In the genomic region with DNA sequence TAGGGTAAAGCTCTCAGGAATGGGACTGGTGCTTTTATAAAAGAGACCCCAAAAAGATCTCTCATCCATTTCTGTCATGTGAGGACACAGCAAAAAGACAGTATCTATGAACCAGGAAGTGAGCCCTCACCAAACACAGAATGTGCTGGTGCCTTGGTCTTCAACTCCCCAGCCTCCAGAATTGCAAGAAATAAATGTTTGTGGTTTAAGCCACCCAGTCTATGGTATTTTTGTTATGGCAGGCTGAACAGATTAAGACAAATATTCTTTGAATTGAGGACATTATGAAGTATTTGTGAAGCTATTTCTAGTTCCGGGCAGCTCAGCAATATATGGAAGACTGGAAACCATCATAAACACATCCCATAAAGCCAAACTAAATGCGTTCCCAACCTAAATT, we compare ENCODE assay signal across 13 cellular contexts.
A peak's percentile ranks its signal among the peaks of the same experiment; 100 is the strongest.
DNase-seq lines count a peak whose midpoint lies in the region; ATAC-seq and TF ChIP-seq lines count a peak whose summit lies in the region.
"Had no signal": no experiment of that assay in that cellular context is flagged by ENCODE, and none has a peak within 500 bp of the region (broad histone marks: within the 10 kb centered on the region; RNA-seq: fewer than 3 reads in every experiment).

No MANE protein-coding gene starts in this region.

- no peak overlapping the region for H3K4me3 Mint-ChIP-seq in endodermal cell
- H3K4me3 Mint-ChIP-seq: CD8-positive, alpha-beta memory T cell had no signal

- H3K36me3 Mint-ChIP-seq in endodermal cell (ENCODE audit: low read depth): peaks cover 15% of the 10 kb centered on the region
- peaks cover 0 to 4% of the 10 kb centered on the region in 2 donors for H3K36me3 Mint-ChIP-seq in activated naive CD4-positive, alpha-beta T cell treated with anti-CD3 and anti-CD28 coated beads, Interleukin-2, amount 50 U/mL, for 72 hours
- H3K36me3 Mint-ChIP-seq: CD8-positive, alpha-beta memory T cell had no signal

- peak overlapping the region; percentile 56 for H3K27ac Mint-ChIP-seq in endodermal cell
- no peak overlapping the region for H3K27ac Mint-ChIP-seq in activated naive CD4-positive, alpha-beta T cell treated with anti-CD3 and anti-CD28 coated beads, Interleukin-2, amount 50 U/mL, for 72 hours
- H3K27ac Mint-ChIP-seq: CD8-positive, alpha-beta memory T cell had no signal

- H3K4me1 Mint-ChIP-seq in endodermal cell: peaks cover 59% of the 10 kb centered on the region
- H3K4me1 Mint-ChIP-seq: CD8-positive, alpha-beta memory T cell had no signal

- no peak overlapping the region for H3K4me3 ChIP-seq in left ventricle myocardium inferior
- H3K4me3 ChIP-seq in right atrium auricular region: no peak overlapping the region
- peak overlapping the region; percentile 48 for H3K4me3 ChIP-seq in endodermal cell (ENCODE audit: low read length)
- no peak overlapping the region for H3K4me3 ChIP-seq in muscle layer of colon (ENCODE audit: low read depth in 1 of 2, low read length in 2 of 2)
- no peak overlapping the region for H3K4me3 ChIP-seq in tibial nerve

- no peaks in the 10 kb centered on the region for H3K36me3 ChIP-seq in left ventricle myocardium inferior
- H3K36me3 ChIP-seq in right atrium auricular region: no peaks in the 10 kb centered on the region
- H3K36me3 ChIP-seq in endodermal cell (ENCODE audit: control insufficient read depth, insufficient read depth, low read length): peaks cover 19% of the 10 kb centered on the region
- no peaks in the 10 kb centered on the region for H3K36me3 ChIP-seq in muscle layer of colon (ENCODE audit: insufficient read depth, low read length)
- no peaks in the 10 kb centered on the region for H3K36me3 ChIP-seq in tibial nerve

- no peak for TF ChIP-seq POLR2A in tibial nerve (IDR thresholded peaks at IDR 0.05)

- 75 to 91% methylated on average over 1 to 2 of the region's 2 CpGs for WGBS in endodermal cell (ENCODE audit: insufficient coverage in 1 of 2, insufficient read length in 1 of 2), 2 experiments
- 40 to 43% methylated on average over 2 of the region's 2 CpGs for WGBS in tibial nerve, 2 donors

- no peak for DNase-seq in left ventricle myocardium inferior
- no peak for DNase-seq in right atrium auricular region (ENCODE audit: low spot score)
- peak; percentile 27 for DNase-seq in endodermal cell
- DNase-seq in tibial nerve (ENCODE audit: low spot score in 2 of 2): no peak
- DNase-seq in activated CD8-positive, alpha-beta memory T cell treated with anti-CD3 and anti-CD28 coated beads, Interleukin-2, amount 50 U/mL, for 4 hours: no peak
- DNase-seq in cerebellar cortex (ENCODE audit: low spot score): no peak
- DNase-seq in activated naive CD4-positive, alpha-beta T cell treated with anti-CD3 and anti-CD28 coated beads, Interleukin-2, amount 50 U/mL, for 72 hours (ENCODE audit: low spot score in 2 of 2): no peak
- DNase-seq: Caco-2; CD8-positive, alpha-beta memory T cell; DMS53; GF-D8 had no signal

- H3K27me3 Mint-ChIP-seq in endodermal cell (ENCODE audit: insufficient read depth): no peaks in the 10 kb centered on the region
- H3K27me3 Mint-ChIP-seq: CD8-positive, alpha-beta memory T cell had no signal

- no peak for TF ChIP-seq EP300 in tibial nerve (IDR thresholded peaks at IDR 0.05)

- H3K27ac ChIP-seq in left ventricle myocardium inferior (replicated peaks) (peak overlapping the region; percentile 24), right atrium auricular region (no peak overlapping the region), endodermal cell (ENCODE audit: low read depth, low read length) (no peak overlapping the region), muscle layer of colon (ENCODE audit: low read depth, low read length) (peak overlapping the region; percentile 35), tibial nerve (peak overlapping the region in 3 of 4 donors; percentile 55 to 82 (median 78))
- H3K27ac ChIP-seq: 22Rv1 had no signal

- H3K9me3 ChIP-seq in left ventricle myocardium inferior (replicated peaks): no peaks in the 10 kb centered on the region
- H3K9me3 ChIP-seq in right atrium auricular region: no peaks in the 10 kb centered on the region
- peaks cover 13% of the 10 kb centered on the region for H3K9me3 ChIP-seq in endodermal cell (ENCODE audit: control insufficient read depth, low read length)
- H3K9me3 ChIP-seq in muscle layer of colon (ENCODE audit: low read length): no peaks in the 10 kb centered on the region
- no peaks in the 10 kb centered on the region for H3K9me3 ChIP-seq in tibial nerve
- H3K9me3 ChIP-seq: Caco-2 had no signal

- intact Hi-C loops in left ventricle myocardium inferior (cut with micrococcal nuclease): no loop called here

- ATAC-seq in activated naive CD4-positive, alpha-beta T cell treated with anti-CD3 and anti-CD28 coated beads, Interleukin-2, amount 50 U/mL, for 72 hours: no peak

- TF ChIP-seq CTCF in left ventricle myocardium inferior (IDR thresholded peaks at IDR 0.05; ENCODE audit: borderline replicate concordance) (no peak), right atrium auricular region (IDR thresholded peaks at IDR 0.05) (no peak), endodermal cell (conservative IDR thresholded peaks at IDR 0.05) (no peak), tibial nerve (IDR thresholded peaks at IDR 0.05) (no peak)

- peaks cover 2% of the 10 kb centered on the region for H3K9me3 Mint-ChIP-seq in endodermal cell
- peaks cover 6 to 11% of the 10 kb centered on the region in 2 donors for H3K9me3 Mint-ChIP-seq in activated naive CD4-positive, alpha-beta T cell treated with anti-CD3 and anti-CD28 coated beads, Interleukin-2, amount 50 U/mL, for 72 hours

- H3K9ac ChIP-seq in endodermal cell (ENCODE audit: extremely low read depth, low read length, poor library complexity, severe bottlenecking): peak overlapping the region; percentile 9
- no peak overlapping the region for H3K9ac ChIP-seq in muscle layer of colon (ENCODE audit: low read length)

- peaks cover 28% of the 10 kb centered on the region for H3K4me1 ChIP-seq in left ventricle myocardium inferior
- H3K4me1 ChIP-seq in right atrium auricular region: no peaks in the 10 kb centered on the region
- H3K4me1 ChIP-seq in endodermal cell (ENCODE audit: control insufficient read depth, insufficient read depth, low read length): peaks cover 28% of the 10 kb centered on the region
- peaks cover 27% of the 10 kb centered on the region for H3K4me1 ChIP-seq in muscle layer of colon (ENCODE audit: insufficient read depth, low read length)
- H3K4me1 ChIP-seq in tibial nerve: peaks cover 0 to 30% (median 14%) of the 10 kb centered on the region in 4 donors
- H3K4me1 ChIP-seq: Caco-2 had no signal

- no peaks in the 10 kb centered on the region for H3K27me3 ChIP-seq in left ventricle myocardium inferior (ENCODE audit: low read depth)
- H3K27me3 ChIP-seq in right atrium auricular region: no peaks in the 10 kb centered on the region
- no peaks in the 10 kb centered on the region for H3K27me3 ChIP-seq in endodermal cell (ENCODE audit: control insufficient read depth, insufficient read depth, low read length, poor library complexity, severe bottlenecking)
- H3K27me3 ChIP-seq in muscle layer of colon (ENCODE audit: control insufficient read depth in 1 of 2, insufficient read depth in 2 of 2, low read length in 2 of 2): no peaks in the 10 kb centered on the region
- H3K27me3 ChIP-seq in tibial nerve: no peaks in the 10 kb centered on the region

Comparison
In these comparisons a context has a peak if more than half of its experiments do, and no peak if none do; other contexts are left out.
1. H3K27ac ChIP-seq: peak in left ventricle myocardium inferior (single experiment), muscle layer of colon (single experiment) and tibial nerve (3 of 4); none in right atrium auricular region (0 of 2) and endodermal cell (single experiment).